Comparison of ENCODE assay signal across 8 cellular contexts in the genomic region with DNA sequence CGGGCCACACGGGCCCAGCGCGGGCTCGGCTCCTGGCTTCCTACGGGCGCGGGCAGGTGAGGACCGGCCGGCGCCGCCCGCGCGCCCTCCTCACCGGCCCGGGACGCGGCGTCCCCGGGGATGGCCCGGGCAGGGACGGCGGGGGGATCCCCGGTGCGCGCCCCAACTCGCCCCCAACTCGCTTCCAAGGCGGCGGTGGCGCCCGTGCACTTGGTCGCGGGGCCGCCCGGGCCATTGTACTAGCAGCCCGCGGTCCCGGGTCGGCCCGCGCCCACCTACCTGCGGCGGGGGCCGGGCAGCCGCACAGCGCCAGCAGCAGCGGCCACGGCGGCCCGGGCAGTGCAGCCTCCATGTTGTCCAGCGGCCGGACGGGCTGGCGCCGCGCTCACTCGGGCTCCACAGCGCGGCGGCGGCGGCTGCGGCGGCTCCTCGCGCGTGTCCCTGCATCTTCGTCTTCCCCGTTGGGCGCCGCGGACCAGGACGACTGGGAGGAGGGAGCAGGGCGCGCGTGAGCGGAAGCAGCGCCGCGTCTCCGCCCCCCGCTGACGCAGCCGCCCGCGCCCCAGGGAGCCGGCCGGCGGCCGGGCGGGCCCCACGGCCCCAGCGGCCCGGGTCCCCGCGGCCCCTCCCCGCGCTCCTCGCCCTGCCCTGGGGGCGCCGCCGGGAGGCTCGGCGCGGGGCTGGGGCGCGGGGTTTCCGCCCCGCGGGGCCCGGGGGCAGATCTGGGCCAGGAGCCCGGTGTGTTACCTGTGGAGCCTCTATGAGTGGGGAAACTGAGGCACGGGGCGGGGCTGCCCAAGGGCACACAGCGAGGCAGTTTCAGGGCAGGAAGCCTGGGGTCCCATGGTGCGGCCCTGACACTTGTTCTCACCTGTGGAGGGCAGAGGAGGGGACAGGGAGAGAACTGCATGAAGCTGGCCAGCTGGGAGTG.
DNase-seq lines count a peak whose midpoint lies in the region; ATAC-seq and TF ChIP-seq lines count a peak whose summit lies in the region.

No MANE protein-coding gene starts in this region.

- H3K4me3 ChIP-seq in upper lobe of left lung = peak overlapping the region; percentile 61 to 99 (median 91)

- DNase-seq in NCI-H2029 treated with DMSO at 0.1 percent for 48 hours (lab: John Stamatoyannopoulos, UW) = peak; percentile 32
- no peak for DNase-seq in NCI-H2029 (lab: John Stamatoyannopoulos, UW)
- DNase-seq in activated naive CD8-positive, alpha-beta T cell treated with anti-CD3 and anti-CD28 coated beads, Interleukin-2, amount 50 U/mL, for 16 hours (ENCODE audit: low read depth, low spot score) = peak; percentile 17
- peak; percentile 93 for DNase-seq in cardiac septum (ENCODE audit: low spot score)
- DNase-seq in pons (ENCODE audit: low spot score) = peak; percentile 32
- DNase-seq in upper lobe of left lung = peak; percentile 86 to 95

- peak; percentile 38 for ATAC-seq in HG03139 (IDR thresholded peaks at IDR 0.05; ENCODE audit: unreplicated experiment)
- peak; percentile 23; the same call in 2 of the 3 replicates for ATAC-seq in SK-N-SH treated with all-trans-retinoic acid at 6 μM for 48 hours
- ATAC-seq in upper lobe of left lung (ENCODE audit: low FRiP score in 2 of 2) = peak; percentile 59 to 89

- no peaks in the 10 kb centered on the region for H3K9me3 ChIP-seq in upper lobe of left lung

- TF ChIP-seq EP300 in upper lobe of left lung (IDR thresholded peaks at IDR 0.05) = no peak

- peak overlapping the region; percentile 78 to 94 (median 87) for H3K27ac ChIP-seq in upper lobe of left lung

- peak in 4 of 6 experiments; percentile 2 to 19 (median 16) for TF ChIP-seq CTCF in upper lobe of left lung (IDR thresholded peaks at IDR 0.05)

- H3K36me3 ChIP-seq in upper lobe of left lung = no peaks in the 10 kb centered on the region

- no peaks in the 10 kb centered on the region for H3K27me3 ChIP-seq in upper lobe of left lung

- TF ChIP-seq POLR2A in upper lobe of left lung (IDR thresholded peaks at IDR 0.05) = peak in 3 of 4 donors; percentile 65 to 92 (median 86)

- 1% methylated on average over 11 of the region's 118 CpGs; no CpG with 5 or more reads in 1 of the 2 donors for WGBS in upper lobe of left lung, 2 donors

- peaks cover 39 to 56% (median 45%) of the 10 kb centered on the region in 4 donors for H3K4me1 ChIP-seq in upper lobe of left lung

- intact Hi-C loops in cardiac septum (cut with DNase I) = loop anchor here (5.0 kb wide), 1 partner anchor 43 kb away; no protein-coding TSS in a partner anchor

TF ChIP-seq in SK-N-SH treated with all-trans-retinoic acid at 6 μM for 48 hours, 23 proteins besides CTCF, POLR2A, EP300 and RAD21:
- TF ChIP-seq SNAI2 (CRISPR knock-in tag; IDR thresholded peaks at IDR 0.05) (no peak), CSDC2 (CRISPR knock-in tag; IDR thresholded peaks at IDR 0.05) (no peak), ZC3H10 (CRISPR knock-in tag; IDR thresholded peaks at IDR 0.05) (no peak), ZNF70 (CRISPR knock-in tag; IDR thresholded peaks at IDR 0.05) (no peak), ESRRG (CRISPR knock-in tag; IDR thresholded peaks at IDR 0.05) (no peak), POU6F1 (CRISPR knock-in tag; IDR thresholded peaks at IDR 0.05; ENCODE audit: borderline replicate concordance, low read depth) (no peak), TSHZ2 (CRISPR knock-in tag; IDR thresholded peaks at IDR 0.05) (no peak), PPARA (CRISPR knock-in tag; IDR thresholded peaks at IDR 0.05; ENCODE audit: borderline replicate concordance) (no peak), ARNTL (CRISPR knock-in tag; IDR thresholded peaks at IDR 0.05; ENCODE audit: borderline replicate concordance, low read depth) (no peak), ZFP3 (CRISPR knock-in tag; IDR thresholded peaks at IDR 0.05) (no peak), CSRNP3 (CRISPR knock-in tag; IDR thresholded peaks at IDR 0.05) (no peak), BACH2 (CRISPR knock-in tag; IDR thresholded peaks at IDR 0.05; ENCODE audit: borderline replicate concordance) (no peak), GLIS3 (CRISPR knock-in tag; IDR thresholded peaks at IDR 0.05) (no peak), ZNF565 (CRISPR knock-in tag; conservative IDR thresholded peaks at IDR 0.05; ENCODE audit: low read depth) (no peak), TOX (CRISPR knock-in tag; IDR thresholded peaks at IDR 0.05; ENCODE audit: borderline replicate concordance) (no peak), TCF4 (CRISPR knock-in tag; IDR thresholded peaks at IDR 0.05; ENCODE audit: borderline replicate concordance) (no peak)
- TF ChIP-seq, protein P1, sequence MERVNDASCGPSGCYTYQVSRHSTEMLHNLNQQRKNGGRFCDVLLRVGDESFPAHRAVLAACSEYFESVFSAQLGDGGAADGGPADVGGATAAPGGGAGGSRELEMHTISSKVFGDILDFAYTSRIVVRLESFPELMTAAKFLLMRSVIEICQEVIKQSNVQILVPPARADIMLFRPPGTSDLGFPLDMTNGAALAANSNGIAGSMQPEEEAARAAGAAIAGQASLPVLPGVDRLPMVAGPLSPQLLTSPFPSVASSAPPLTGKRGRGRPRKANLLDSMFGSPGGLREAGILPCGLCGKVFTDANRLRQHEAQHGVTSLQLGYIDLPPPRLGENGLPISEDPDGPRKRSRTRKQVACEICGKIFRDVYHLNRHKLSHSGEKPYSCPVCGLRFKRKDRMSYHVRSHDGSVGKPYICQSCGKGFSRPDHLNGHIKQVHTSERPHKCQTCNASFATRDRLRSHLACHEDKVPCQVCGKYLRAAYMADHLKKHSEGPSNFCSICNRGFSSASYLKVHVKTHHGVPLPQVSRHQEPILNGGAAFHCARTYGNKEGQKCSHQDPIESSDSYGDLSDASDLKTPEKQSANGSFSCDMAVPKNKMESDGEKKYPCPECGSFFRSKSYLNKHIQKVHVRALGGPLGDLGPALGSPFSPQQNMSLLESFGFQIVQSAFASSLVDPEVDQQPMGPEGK (CRISPR knock-in tag; IDR thresholded peaks at IDR 0.05; ENCODE audit: borderline replicate concordance) = no peak

Comparison
In these comparisons a context has a peak if more than half of its experiments do, and no peak if none do; other contexts are left out.
1. ATAC-seq: peak in every context shown above with its lines; median percentile 74 in upper lobe of left lung; 38 in HG03139; 23 in SK-N-SH treated with all-trans-retinoic acid at 6 μM for 48 hours.